ENCODE assay signal across 9 cellular contexts in genomic region chr5:172035039-172035438, GRCh38. TPM values are rescaled to one million over a fixed set of nuclear protein-coding genes. Genes with fewer than 3 reads are reported as not detected.
DNase-seq lines count a peak whose midpoint lies in the region; ATAC-seq and TF ChIP-seq lines count a peak whose summit lies in the region.
"Had no signal": no experiment of that assay in that cellular context is flagged by ENCODE, and none has a peak within 500 bp of the region (broad histone marks: within the 10 kb centered on the region; RNA-seq: fewer than 3 reads in every experiment).

No MANE protein-coding gene starts in this region.

- TF ChIP-seq POLR2A in erythroblast (IDR thresholded peaks at IDR 0.05; ENCODE audit: low read length): no peak

- DNase-seq in activated CD4-positive, alpha-beta memory T cell treated with anti-CD3 and anti-CD28 coated beads for 36 hours: peak; percentile 27
- DNase-seq in activated CD4-positive, alpha-beta memory T cell treated with anti-CD3 and anti-CD28 coated beads, Interleukin-2, amount 10 ng/mL, durations not matched to agents 7 days and 5 days: no peak
- peak; percentile 14 for DNase-seq in naive B cell
- DNase-seq in erythroblast (lab: John Stamatoyannopoulos, UW): no peak
- DNase-seq in H7: no peak
- DNase-seq in NCI-H146 (lab: John Stamatoyannopoulos, UW): no peak
- DNase-seq: stimulated activated CD4-positive, alpha-beta T cell treated with anti-CD3 and anti-CD28 coated beads, Interleukin-4, amount 100 ng/mL, for 4 hours had no signal

- H3K4me1 Mint-ChIP-seq in activated CD4-positive, alpha-beta memory T cell treated with anti-CD3 and anti-CD28 coated beads for 36 hours (ENCODE audit: low read depth): peaks cover 12% of the 10 kb centered on the region
- H3K4me1 Mint-ChIP-seq in activated CD4-positive, alpha-beta memory T cell treated with anti-CD3 and anti-CD28 coated beads, Interleukin-2, amount 10 ng/mL, durations not matched to agents 7 days and 5 days: peaks cover 9% of the 10 kb centered on the region
- peaks cover 16 to 21% (median 17%) of the 10 kb centered on the region in 3 donors for H3K4me1 Mint-ChIP-seq in naive B cell

- intact Hi-C loops in activated CD4-positive, alpha-beta memory T cell treated with anti-CD3 and anti-CD28 coated beads for 36 hours (cut with micrococcal nuclease): no loop called here

- H3K36me3 ChIP-seq in H7 (replicated peaks; ENCODE audit: control insufficient read depth, insufficient read depth, low read length): no peaks in the 10 kb centered on the region

- H3K27me3 Mint-ChIP-seq in activated CD4-positive, alpha-beta memory T cell treated with anti-CD3 and anti-CD28 coated beads for 36 hours: no peaks in the 10 kb centered on the region
- H3K27me3 Mint-ChIP-seq in activated CD4-positive, alpha-beta memory T cell treated with anti-CD3 and anti-CD28 coated beads, Interleukin-2, amount 10 ng/mL, durations not matched to agents 7 days and 5 days: no peaks in the 10 kb centered on the region
- H3K27me3 Mint-ChIP-seq in naive B cell: no peaks in the 10 kb centered on the region

- H3K36me3 Mint-ChIP-seq in activated CD4-positive, alpha-beta memory T cell treated with anti-CD3 and anti-CD28 coated beads for 36 hours: peaks cover 10% of the 10 kb centered on the region
- H3K36me3 Mint-ChIP-seq in activated CD4-positive, alpha-beta memory T cell treated with anti-CD3 and anti-CD28 coated beads, Interleukin-2, amount 10 ng/mL, durations not matched to agents 7 days and 5 days (ENCODE audit: low read depth): peaks cover 14% of the 10 kb centered on the region
- peaks cover 19 to 33% of the 10 kb centered on the region in 2 donors for H3K36me3 Mint-ChIP-seq in naive B cell

- ATAC-seq in GM21529 (IDR thresholded peaks at IDR 0.05; ENCODE audit: unreplicated experiment) (peak; percentile 91), HG03439 (IDR thresholded peaks at IDR 0.05; ENCODE audit: unreplicated experiment) (peak; percentile 67), naive B cell (ENCODE audit: low read depth in 2 of 2) (peak; percentile 78 to 85)

- POLR2A ChIA-PET in activated CD4-positive, alpha-beta memory T cell treated with anti-CD3 and anti-CD28 coated beads for 36 hours (lab: Charles Lee): no interaction called here
- POLR2A ChIA-PET in activated CD4-positive, alpha-beta memory T cell treated with anti-CD3 and anti-CD28 coated beads, Interleukin-2, amount 10 ng/mL, durations not matched to agents 7 days and 5 days (lab: Charles Lee): interaction anchor here (1.0 kb wide), 1 partner anchor 28 kb away, joined by 3 read pairs; no protein-coding TSS in a partner anchor

- CTCF ChIA-PET in activated CD4-positive, alpha-beta memory T cell treated with anti-CD3 and anti-CD28 coated beads for 36 hours (lab: Charles Lee): interaction anchor here (4.6 kb wide), 1 partner anchor 123 kb away, joined by 26 read pairs; no protein-coding TSS in a partner anchor
- CTCF ChIA-PET in activated CD4-positive, alpha-beta memory T cell treated with anti-CD3 and anti-CD28 coated beads, Interleukin-2, amount 10 ng/mL, durations not matched to agents 7 days and 5 days (lab: Charles Lee): no interaction called here

- no peak overlapping the region for H3K27ac Mint-ChIP-seq in activated CD4-positive, alpha-beta memory T cell treated with anti-CD3 and anti-CD28 coated beads for 36 hours
- no peak overlapping the region for H3K27ac Mint-ChIP-seq in activated CD4-positive, alpha-beta memory T cell treated with anti-CD3 and anti-CD28 coated beads, Interleukin-2, amount 10 ng/mL, durations not matched to agents 7 days and 5 days
- H3K27ac Mint-ChIP-seq in naive B cell: peak overlapping the region in 4 of 6 donors; percentile 10 to 52 (median 32)

- H3K9me3 Mint-ChIP-seq in activated CD4-positive, alpha-beta memory T cell treated with anti-CD3 and anti-CD28 coated beads for 36 hours: peaks cover 14% of the 10 kb centered on the region
- H3K9me3 Mint-ChIP-seq in activated CD4-positive, alpha-beta memory T cell treated with anti-CD3 and anti-CD28 coated beads, Interleukin-2, amount 10 ng/mL, durations not matched to agents 7 days and 5 days: peaks cover 16% of the 10 kb centered on the region
- H3K9me3 Mint-ChIP-seq in naive B cell: peaks cover 5 to 23% (median 11%) of the 10 kb centered on the region in 7 donors

- H3K27me3 ChIP-seq in H7 (ENCODE audit: control insufficient read depth, insufficient read depth, low read length): no peaks in the 10 kb centered on the region

- H3K4me3 ChIP-seq in H7 (ENCODE audit: insufficient read depth, low read depth, low read length): no peak overlapping the region

- no peak overlapping the region for H3K4me3 Mint-ChIP-seq in activated CD4-positive, alpha-beta memory T cell treated with anti-CD3 and anti-CD28 coated beads for 36 hours
- H3K4me3 Mint-ChIP-seq in activated CD4-positive, alpha-beta memory T cell treated with anti-CD3 and anti-CD28 coated beads, Interleukin-2, amount 10 ng/mL, durations not matched to agents 7 days and 5 days: no peak overlapping the region
- peak overlapping the region in 6 of 8 donors; percentile 12 to 71 (median 46) for H3K4me3 Mint-ChIP-seq in naive B cell

RNA-seq across cellular contexts. Expression of gene FBXW11, which starts 28.6 kb away (rescaled TPM):
- total RNA-seq in activated CD4-positive, alpha-beta memory T cell treated with anti-CD3 and anti-CD28 coated beads for 36 hours: 10 to 100 TPM; 47.2 to 47.4 TPM
- total RNA-seq in activated CD4-positive, alpha-beta memory T cell treated with anti-CD3 and anti-CD28 coated beads, Interleukin-2, amount 10 ng/mL, durations not matched to agents 7 days and 5 days: 10 to 100 TPM; 37.4 to 38.8 TPM
- 10 to 100 TPM; 35.9 to 48.0 (median 41.5) TPM for polyA plus RNA-seq in naive B cell (ENCODE audit: low read depth in 6 of 6)
- total RNA-seq in H7 (2014; rRNA removed; shearing (Covaris generic)): 53.7 and 67.2 TPM in 2 replicates

Comparison
In these comparisons a context has a peak if more than half of its experiments do, and no peak if none do; other contexts are left out.
1. DNase-seq: peak in activated CD4-positive, alpha-beta memory T cell treated with anti-CD3 and anti-CD28 coated beads for 36 hours (single experiment) and naive B cell (single experiment); none in activated CD4-positive, alpha-beta memory T cell treated with anti-CD3 and anti-CD28 coated beads, Interleukin-2, amount 10 ng/mL, durations not matched to agents 7 days and 5 days (single experiment), erythroblast (0 of 2), H7 (single experiment) and NCI-H146 (single experiment).
2. H3K27ac Mint-ChIP-seq: peak in naive B cell (4 of 6); none in activated CD4-positive, alpha-beta memory T cell treated with anti-CD3 and anti-CD28 coated beads for 36 hours (single experiment) and activated CD4-positive, alpha-beta memory T cell treated with anti-CD3 and anti-CD28 coated beads, Interleukin-2, amount 10 ng/mL, durations not matched to agents 7 days and 5 days (single experiment).
3. H3K4me3 Mint-ChIP-seq: peak in naive B cell (6 of 8); none in activated CD4-positive, alpha-beta memory T cell treated with anti-CD3 and anti-CD28 coated beads for 36 hours (single experiment) and activated CD4-positive, alpha-beta memory T cell treated with anti-CD3 and anti-CD28 coated beads, Interleukin-2, amount 10 ng/mL, durations not matched to agents 7 days and 5 days (single experiment).
4. Peak in every context shown above with its lines, with median percentiles within 50 percentile points of each other: ATAC-seq.